ENCODE assay signal across 34 cellular contexts in the genomic region with DNA sequence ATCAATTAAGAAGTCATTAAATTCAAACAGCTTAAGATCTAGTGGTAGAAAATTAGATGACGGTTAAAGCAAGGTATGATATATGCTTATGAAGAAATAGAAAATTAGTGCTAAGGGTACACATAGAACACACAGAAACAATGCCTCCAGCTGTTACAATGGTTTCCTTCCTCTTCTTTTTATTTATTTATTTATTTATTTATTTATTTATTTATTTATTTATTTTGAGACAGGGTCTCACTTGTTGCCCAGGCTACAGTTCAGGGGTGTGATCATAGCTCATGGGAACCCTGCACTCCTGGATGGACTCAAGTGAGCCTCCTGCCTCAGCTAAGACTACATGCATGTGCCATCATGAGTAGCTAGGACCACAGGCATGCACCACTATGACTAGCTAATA.
"Had no signal": no experiment of that assay in that cellular context is flagged by ENCODE, and none has a peak within 500 bp of the region (broad histone marks: within the 10 kb centered on the region; RNA-seq: fewer than 3 reads in every experiment).

No MANE protein-coding gene starts in this region.

- H3K9me3 ChIP-seq: MG63 had no signal

- DNase-seq: Karpas-422, Kasumi-1, MG63, MM.1S, MV-4-11, NCI-H1048, NCI-H1092, NCI-H1092 treated with DMSO at 0.1 percent for 48 hours, NCI-H1105, NCI-H1105 treated with DMSO at 0.1 percent for 48 hours, NCI-H1417, NCI-H1417 treated with DMSO at 0.1 percent for 48 hours, NCI-H1436, NCI-H146, NCI-H1694, NCI-H1694 treated with DMSO at 0.1 percent for 48 hours, NCI-H187, NCI-H187 treated with DMSO at 0.1 percent for 48 hours, NCI-H1930, NCI-H2029, NCI-H2029 treated with DMSO at 0.1 percent for 48 hours, NCI-H2081, NCI-H2081 treated with DMSO at 0.1 percent for 48 hours, NCI-H2107, NCI-H2171, NCI-H2171 treated with DMSO at 0.1 percent for 48 hours, NCI-H2227 treated with DMSO at 0.1 percent for 48 hours, NCI-H226, NCI-H345, NCI-H446, NCI-H446 treated with DMSO at 0.1 percent for 48 hours, NCI-H510A, NCI-H510A treated with DMSO at 0.1 percent for 48 hours, NCI-H524 had no signal

- H3K36me3 ChIP-seq: MG63 had no signal

- H3K4me3 ChIP-seq: MG63 had no signal
